In genomic region chr17:47491841-47492212, GRCh38 we compare ENCODE assay signal across 8 cellular contexts. TPM values are rescaled to one million over a fixed set of nuclear protein-coding genes. Genes with fewer than 3 reads are reported as not detected.
DNase-seq lines count a peak whose midpoint lies in the region; ATAC-seq and TF ChIP-seq lines count a peak whose summit lies in the region.
"Not testable (repeated sequence)": the region's sequence is repeated elsewhere in the genome, so short reads cannot be mapped to it uniquely, and the experiment has no call there.

No MANE protein-coding gene starts in this region.

- ATAC-seq in thoracic aorta (ENCODE audit: insufficient number of reproducible peaks, low FRiP score, low read depth): not testable (repeated sequence)

- H3K27me3 Mint-ChIP-seq in T-helper 2 cell treated with Interferon-gamma antibody and Interleukin-4, amounts not matched to agents 5 μg/mL and 100 μg/mL, for 36 hours (ENCODE audit: low read depth); endodermal cell (ENCODE audit: insufficient read depth); neural progenitor cell (ENCODE audit: insufficient read depth, low read depth): not testable (repeated sequence)

- not testable (repeated sequence) for H3K9me3 Mint-ChIP-seq in T-helper 2 cell treated with Interferon-gamma antibody and Interleukin-4, amounts not matched to agents 5 μg/mL and 100 μg/mL, for 36 hours; endodermal cell; neural progenitor cell

- H4K20me1 ChIP-seq in neural progenitor cell (ENCODE audit: low read depth): not testable (repeated sequence)

- not testable (repeated sequence) for H3F3A ChIP-seq in neural progenitor cell (ENCODE audit: low read depth)

- H3K4me1 Mint-ChIP-seq in T-helper 2 cell treated with Interferon-gamma antibody and Interleukin-4, amounts not matched to agents 5 μg/mL and 100 μg/mL, for 36 hours (ENCODE audit: low read depth); endodermal cell; neural progenitor cell: not testable (repeated sequence)

- H3K27me3 ChIP-seq in HUES6 (ENCODE audit: control insufficient read depth, insufficient read depth, low read length); adipocyte (replicated peaks; ENCODE audit: control insufficient read depth, insufficient read depth, low read length); endodermal cell (ENCODE audit: control insufficient read depth, insufficient read depth, low read length, poor library complexity, severe bottlenecking); neural progenitor cell; thoracic aorta (replicated peaks; ENCODE audit: insufficient read depth): not testable (repeated sequence)

- not testable (repeated sequence) for H3K79me2 ChIP-seq in neural progenitor cell (ENCODE audit: low read depth)

- not testable (repeated sequence) for H3K9me3 ChIP-seq in HUES6 (ENCODE audit: control insufficient read depth, insufficient read depth, low read depth, low read length); adipocyte (ENCODE audit: control insufficient read depth, low read length); endodermal cell (ENCODE audit: control insufficient read depth, low read length); neural progenitor cell (ENCODE audit: low read depth); thoracic aorta

- H3K27ac ChIP-seq in HUES6 (ENCODE audit: low read depth, low read length); endodermal cell (ENCODE audit: low read depth, low read length); neural progenitor cell: not testable (repeated sequence)
- peak overlapping the region; percentile 59 to 80 for H3K27ac ChIP-seq in thoracic aorta

- H3K27ac Mint-ChIP-seq in T-helper 2 cell treated with Interferon-gamma antibody and Interleukin-4, amounts not matched to agents 5 μg/mL and 100 μg/mL, for 36 hours: peak overlapping the region; percentile 97
- H3K27ac Mint-ChIP-seq in endodermal cell (peak overlapping the region; percentile 99), neural progenitor cell (peak overlapping the region; percentile 89)

- not testable (repeated sequence) for TF ChIP-seq CTCF in endodermal cell (conservative IDR thresholded peaks at IDR 0.05); neural progenitor cell (IDR thresholded peaks at IDR 0.05); thoracic aorta (IDR thresholded peaks at IDR 0.05)

- H3K4me3 ChIP-seq in HUES6 (ENCODE audit: low read depth, low read length) (peak overlapping the region; percentile 76), adipocyte (ENCODE audit: low read length) (peak overlapping the region; percentile 84), endodermal cell (ENCODE audit: low read length) (peak overlapping the region; percentile 85), neural progenitor cell (peak overlapping the region; percentile 58), thoracic aorta (peak overlapping the region; percentile 87)

- WGBS in endodermal cell (ENCODE audit: insufficient coverage in 1 of 2, insufficient read length in 1 of 2), 2 experiments: 0 to 11% methylated on average over 1 to 13 of the region's 15 CpGs

- H3K36me3 ChIP-seq in HUES6 (ENCODE audit: control insufficient read depth, insufficient read depth, low read length); adipocyte (ENCODE audit: control insufficient read depth, insufficient read depth, low read length, severe bottlenecking); endodermal cell (ENCODE audit: control insufficient read depth, insufficient read depth, low read length); neural progenitor cell; thoracic aorta: not testable (repeated sequence)

- peak overlapping the region; percentile 96 for H3K4me3 Mint-ChIP-seq in T-helper 2 cell treated with Interferon-gamma antibody and Interleukin-4, amounts not matched to agents 5 μg/mL and 100 μg/mL, for 36 hours
- H3K4me3 Mint-ChIP-seq in endodermal cell: peak overlapping the region; percentile 91
- peak overlapping the region; percentile 95 for H3K4me3 Mint-ChIP-seq in neural progenitor cell

- not testable (repeated sequence) for H3K36me3 Mint-ChIP-seq in T-helper 2 cell treated with Interferon-gamma antibody and Interleukin-4, amounts not matched to agents 5 μg/mL and 100 μg/mL, for 36 hours (ENCODE audit: low read depth); neural progenitor cell
- peaks cover 14% of the 10 kb centered on the region for H3K36me3 Mint-ChIP-seq in endodermal cell (ENCODE audit: low read depth)

- DNase-seq in ELR (ENCODE audit: low read depth) (peak; percentile 33), iris pigment epithelial cell (ENCODE audit: low read depth) (peak; percentile 13)
- DNase-seq in T-helper 2 cell treated with Interferon-gamma antibody and Interleukin-4, amounts not matched to agents 5 μg/mL and 100 μg/mL, for 36 hours (ENCODE audit: low spot score); adipocyte (ENCODE audit: low read depth); endodermal cell; neural progenitor cell (ENCODE audit: low spot score); thoracic aorta (ENCODE audit: low spot score): not testable (repeated sequence)

- H3K4me1 ChIP-seq in HUES6 (ENCODE audit: control insufficient read depth, insufficient read depth, low read length); adipocyte (ENCODE audit: control insufficient read depth, insufficient read depth, low read length); endodermal cell (ENCODE audit: control insufficient read depth, insufficient read depth, low read length); neural progenitor cell; thoracic aorta (ENCODE audit: control insufficient read depth in 1 of 2, low read depth in 2 of 2): not testable (repeated sequence)

- H3K9ac ChIP-seq in HUES6 (ENCODE audit: low read length): peak overlapping the region; percentile 86
- peak overlapping the region; percentile 81 for H3K9ac ChIP-seq in adipocyte (ENCODE audit: low read length)
- peak overlapping the region; percentile 80 for H3K9ac ChIP-seq in endodermal cell (ENCODE audit: extremely low read depth, low read length, poor library complexity, severe bottlenecking)
- peak overlapping the region; percentile 76 for H3K9ac ChIP-seq in neural progenitor cell

- H2AFZ ChIP-seq in neural progenitor cell (replicated peaks): peak overlapping the region; percentile 63

- H3K4me2 ChIP-seq in neural progenitor cell: peak overlapping the region; percentile 89

RNA-seq across cellular contexts. Expression of gene NPEPPS, which starts 39.1 kb away (rescaled TPM):
- 100 to 1,000 TPM; 178 to 194 TPM for total RNA-seq in endodermal cell
- polyA plus RNA-seq in endodermal cell (2013, experiment 1 of 2): 113 TPM
- 112 TPM for polyA plus RNA-seq in endodermal cell (2013, experiment 2 of 2)
- total RNA-seq in neural progenitor cell (ENCODE audit: low replicate concordance): 92.5 and 121 TPM in 2 replicates
- 100 to 1,000 TPM; 135 to 138 TPM for total RNA-seq in thoracic aorta
